15 cellular contexts compared by ENCODE assay signal in the genomic region with DNA sequence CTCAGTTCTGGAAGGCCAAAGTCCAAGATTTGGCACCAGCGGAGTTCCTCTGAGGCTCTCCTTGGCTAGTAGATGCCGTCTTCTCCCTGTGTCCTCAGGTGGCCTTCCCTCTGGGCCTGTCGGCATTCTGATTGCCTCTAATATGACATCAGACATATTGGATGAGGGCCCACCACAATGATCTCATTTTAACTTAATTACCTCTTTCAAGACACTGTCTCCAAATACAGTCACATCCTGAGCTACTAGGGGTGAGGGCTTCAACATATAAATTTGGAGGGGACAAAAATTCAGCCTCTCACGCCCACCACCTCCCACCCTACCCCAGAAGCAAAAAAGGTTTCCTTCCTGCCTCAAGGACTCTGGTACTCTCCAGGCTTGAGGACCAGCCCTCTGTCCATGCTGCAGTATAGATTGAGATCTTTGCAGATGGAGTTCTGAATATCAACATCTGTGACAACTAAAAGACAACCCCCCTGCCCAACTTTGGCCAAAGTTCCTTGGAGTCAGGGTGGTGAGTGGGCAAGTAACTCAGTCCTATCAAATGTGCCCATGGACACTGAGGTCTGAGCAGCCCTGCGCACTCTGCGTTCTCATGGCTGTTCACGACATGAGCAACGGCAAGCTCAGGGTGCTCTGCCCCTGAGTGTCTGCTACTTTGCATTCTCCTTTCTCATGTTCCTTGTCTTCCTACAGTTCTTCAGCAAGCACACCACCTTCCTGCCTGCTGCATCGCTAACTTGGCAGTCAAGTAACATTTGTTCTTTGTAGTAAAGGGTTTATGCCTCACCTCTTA. TPM values are rescaled to one million over a fixed set of nuclear protein-coding genes. Genes with fewer than 3 reads are reported as not detected.
A peak's percentile ranks its signal among the peaks of the same experiment; 100 is the strongest.
DNase-seq lines count a peak whose midpoint lies in the region; ATAC-seq and TF ChIP-seq lines count a peak whose summit lies in the region.
"Had no signal": no experiment of that assay in that cellular context is flagged by ENCODE, and none has a peak within 500 bp of the region (broad histone marks: within the 10 kb centered on the region; RNA-seq: fewer than 3 reads in every experiment).

No MANE protein-coding gene starts in this region.

- POLR2A ChIA-PET in SK-N-SH (lab: Yijun Ruan, JAX): interaction anchor here (1.0 to 2.6 kb wide), 12 partner anchors 8 to 240 kb away, joined by 3 to 15 read pairs (median 5); partner anchors contain the start of gene ABCB8

- no peaks in the 10 kb centered on the region for H3K9me3 ChIP-seq in SK-N-SH
- no peaks in the 10 kb centered on the region for H3K9me3 ChIP-seq in right cardiac atrium (ENCODE audit: control insufficient read depth, low read length)
- H3K9me3 ChIP-seq in skeletal muscle tissue (ENCODE audit: control insufficient read depth in 3 of 3, low read length in 3 of 3): no peaks in the 10 kb centered on the region
- no peaks in the 10 kb centered on the region for H3K9me3 ChIP-seq in effector memory CD4-positive, alpha-beta T cell (ENCODE audit: control insufficient read depth, low read length)
- H3K9me3 ChIP-seq: SJCRH30 had no signal

- no peak; the same call in 1 of the 2 replicates for TF ChIP-seq RAD21 in SK-N-SH (IDR thresholded peaks at IDR 0.05; ENCODE audit: low read length)

- H3K9me2 ChIP-seq in SK-N-SH: no peaks in the 10 kb centered on the region

- no peak for TF ChIP-seq CTCF in SK-N-SH (IDR thresholded peaks at IDR 0.05)

- WGBS in SK-N-SH (ENCODE audit: low lambda C conversion rate): 45% methylated on average over 9 of the region's 9 CpGs
- WGBS in right cardiac atrium: 59% methylated on average over 9 of the region's 9 CpGs

- H3K9ac ChIP-seq in SK-N-SH (no peak overlapping the region), skeletal muscle tissue (ENCODE audit: low read depth in 1 of 3, low read length in 3 of 3) (peak overlapping the region in 1 of 3 donors; percentile 68)

- H3K79me2 ChIP-seq in SK-N-SH (ENCODE audit: insufficient read depth): no peaks in the 10 kb centered on the region

- H3K4me3 ChIP-seq in SK-N-SH (ENCODE audit: low read depth in 2 of 2, low read length in 1 of 2) (no peak overlapping the region), right cardiac atrium (ENCODE audit: low read length) (no peak overlapping the region), skeletal muscle tissue (ENCODE audit: low read length in 3 of 3) (no peak overlapping the region)
- no peak overlapping the region for H3K4me3 ChIP-seq in effector memory CD4-positive, alpha-beta T cell (ENCODE audit: insufficient read depth, low read depth, low read length, poor library complexity, severe bottlenecking)
- H3K4me3 ChIP-seq: SJCRH30 had no signal

- intact Hi-C loops in right cardiac atrium (cut with DNase I): no loop called here

- DNase-seq in CD1c-positive myeloid dendritic cell (ENCODE audit: extremely low spot score) (peak; percentile 13), SK-N-SH (peak; percentile 62), right cardiac atrium (peak; percentile 84 to 89 (median 89)), NCI-H526 treated with DMSO at 0.1 percent for 48 hours (lab: John Stamatoyannopoulos, UW) (no peak), amniotic stem cell (lab: John Stamatoyannopoulos, UW) (no peak), DMS79 treated with DMSO at 0.1 percent for 48 hours (lab: John Stamatoyannopoulos, UW) (no peak)
- DNase-seq in effector memory CD4-positive, alpha-beta T cell: no peak
- DNase-seq: CD8-positive, alpha-beta memory T cell; central memory CD4-positive, alpha-beta T cell; NCI-H446 treated with DMSO at 0.1 percent for 48 hours; posterior cingulate gyrus had no signal

- H3K27me3 ChIP-seq in SK-N-SH (ENCODE audit: insufficient read depth): no peaks in the 10 kb centered on the region
- H3K27me3 ChIP-seq in right cardiac atrium (ENCODE audit: control insufficient read depth, insufficient read depth): no peaks in the 10 kb centered on the region
- H3K27me3 ChIP-seq in skeletal muscle tissue (ENCODE audit: control insufficient read depth in 3 of 3, insufficient read depth in 3 of 3, low read length in 3 of 3): peaks cover 0 to 7% (median 0%) of the 10 kb centered on the region in 3 donors
- no peaks in the 10 kb centered on the region for H3K27me3 ChIP-seq in effector memory CD4-positive, alpha-beta T cell (replicated peaks; ENCODE audit: control insufficient read depth, insufficient read depth, low read length, poor library complexity, severe bottlenecking)

- H4K20me1 ChIP-seq in SK-N-SH (ENCODE audit: insufficient read depth): no peaks in the 10 kb centered on the region

- peak overlapping the region; percentile 22 for H3K4me2 ChIP-seq in SK-N-SH

- H3K36me3 ChIP-seq in SK-N-SH (replicated peaks in 1 of 2; ENCODE audit: control insufficient read depth in 1 of 2, insufficient read depth in 2 of 2, low read length in 1 of 2): no peaks in the 10 kb centered on the region
- H3K36me3 ChIP-seq in skeletal muscle tissue (ENCODE audit: control insufficient read depth in 3 of 3, insufficient read depth in 3 of 3, low read length in 3 of 3): no peaks in the 10 kb centered on the region
- H3K36me3 ChIP-seq in effector memory CD4-positive, alpha-beta T cell (ENCODE audit: control insufficient read depth, insufficient read depth, low read length): no peaks in the 10 kb centered on the region
- H3K36me3 ChIP-seq: SJCRH30 had no signal

- H3K4me1 ChIP-seq in SK-N-SH (ENCODE audit: control insufficient read depth in 1 of 2, insufficient read depth in 2 of 2, low read depth in 1 of 2, low read length in 1 of 2) (peaks cover 19 to 61% of the 10 kb centered on the region in 2 experiments; a peak in 3 of 4 replicates), right cardiac atrium (ENCODE audit: control insufficient read depth, insufficient read depth, low read length) (peaks cover 21% of the 10 kb centered on the region), skeletal muscle tissue (ENCODE audit: control insufficient read depth in 3 of 3, insufficient read depth in 3 of 3, low read length in 3 of 3) (peaks cover 16 to 33% (median 20%) of the 10 kb centered on the region in 3 donors)
- no peaks in the 10 kb centered on the region for H3K4me1 ChIP-seq in effector memory CD4-positive, alpha-beta T cell (ENCODE audit: control insufficient read depth, insufficient read depth, low read length, poor library complexity, severe bottlenecking)

- CTCF ChIA-PET in SK-N-SH (lab: Yijun Ruan, JAX): interaction anchor here (0.7 to 12.3 kb wide), 31 partner anchors 10 to 340 kb away, joined by 3 to 136 read pairs (median 8); partner anchors contain the start of gene AOC1

- H2AFZ ChIP-seq in SK-N-SH (ENCODE audit: low read depth): peak overlapping the region; percentile 58; the same call in 1 of the 2 replicates

- H3K27ac ChIP-seq in SK-N-SH (ENCODE audit: low read depth in 2 of 2, low read length in 1 of 2) (peak overlapping the region; percentile 47 to 100; a peak in 3 of 4 replicates), right cardiac atrium (ENCODE audit: low read length) (peak overlapping the region; percentile 57), skeletal muscle tissue (ENCODE audit: low read depth, low read length) (peak overlapping the region; percentile 81)
- no peak overlapping the region for H3K27ac ChIP-seq in effector memory CD4-positive, alpha-beta T cell (ENCODE audit: insufficient read depth, low read length, poor library complexity, severe bottlenecking)
- H3K27ac ChIP-seq: SJCRH30 had no signal

- peak; percentile 75 to 83 for ATAC-seq in right cardiac atrium
- ATAC-seq: left colon had no signal

- TF ChIP-seq EP300 in SK-N-SH (IDR thresholded peaks at IDR 0.05; ENCODE audit: borderline replicate concordance in 1 of 2, low read depth in 1 of 2, low read length in 1 of 2): peak; percentile 35 to 87; a peak in 3 of 4 replicates

- no peaks in the 10 kb centered on the region for H3F3A ChIP-seq in SK-N-SH (replicated peaks; ENCODE audit: insufficient read depth)

TF ChIP-seq in SK-N-SH, 30 proteins besides CTCF, POLR2A, EP300 and RAD21 (continues in another document):
- no peak for TF ChIP-seq RXRA (IDR thresholded peaks at IDR 0.05; ENCODE audit: borderline replicate concordance, low read depth)
- TF ChIP-seq NRF1 (IDR thresholded peaks at IDR 0.05; ENCODE audit: low read depth, low read length): no peak
- no peak for TF ChIP-seq TAF1 (IDR thresholded peaks at IDR 0.05; ENCODE audit: borderline replicate concordance, low read depth, low read length)
- no peak for TF ChIP-seq ELF1 (IDR thresholded peaks at IDR 0.05)
- peak; percentile 62; the same call in 1 of the 2 replicates for TF ChIP-seq FOXJ3 (CRISPR knock-in tag; IDR thresholded peaks at IDR 0.05)
- no peak for TF ChIP-seq EZH2phosphoT487 (IDR thresholded peaks at IDR 0.05; ENCODE audit: borderline replicate concordance, low read depth)
- peak; percentile 56 for TF ChIP-seq GATA2 (CRISPR knock-in tag; IDR thresholded peaks at IDR 0.05)
- TF ChIP-seq NFIC (IDR thresholded peaks at IDR 0.05; ENCODE audit: borderline replicate concordance): peak; percentile 56
- peak; percentile 63; the same call in 1 of the 2 replicates for TF ChIP-seq MXI1 (IDR thresholded peaks at IDR 0.05; ENCODE audit: low read depth, low read length)
- TF ChIP-seq RCOR1 (IDR thresholded peaks at IDR 0.05; ENCODE audit: low read length): peak; percentile 61; the same call in 1 of the 2 replicates
- TF ChIP-seq TCF12 (IDR thresholded peaks at IDR 0.05): peak; percentile 34; the same call in 1 of the 2 replicates
- no peak for TF ChIP-seq MAX (IDR thresholded peaks at IDR 0.05; ENCODE audit: low read depth)
- no peak for TF ChIP-seq RFX5 (IDR thresholded peaks at IDR 0.05; ENCODE audit: low read length)

RNA-seq across cellular contexts. Expression of gene TMEM176B, which starts 11.5 kb away (rescaled TPM):
- polyA plus RNA-seq in SK-N-SH (2012; rRNA removed): 0.15 TPM in 1 of 2 replicates, not detected in the other
- polyA plus RNA-seq in SK-N-SH (2012; cell fraction: cytosol; rRNA removed): 0.06 and 0.25 TPM in 2 replicates
- polyA plus RNA-seq in SK-N-SH (2012; cell fraction: nucleus; rRNA removed): 0.14 TPM in 2 replicates
- 100 to 1,000 TPM; 101 to 344 (median 237) TPM for total RNA-seq in right cardiac atrium
- polyA plus RNA-seq in right cardiac atrium: 114 TPM
- total RNA-seq in skeletal muscle tissue: 18.3 TPM
- total RNA-seq: SJCRH30 had no signal
- polyA plus RNA-seq: CD8-positive, alpha-beta memory T cell had no signal

RNA-seq across cellular contexts. Expression of gene TMEM176A, which starts 11.9 kb away (rescaled TPM):
- polyA plus RNA-seq in SK-N-SH (2012; rRNA removed) (not detected in 2 replicates), right cardiac atrium (51.6 TPM)
- polyA plus RNA-seq in SK-N-SH (2012; cell fraction: cytosol; rRNA removed): not detected in 2 replicates
- polyA plus RNA-seq in SK-N-SH (2012; cell fraction: nucleus; rRNA removed): not detected in 2 replicates
- total RNA-seq in right cardiac atrium (100 to 1,000 TPM in 2 of 4 donors, 10 to 100 TPM in 2; 50.8 to 167 (median 126) TPM), skeletal muscle tissue (11.0 TPM)
- total RNA-seq: activated T-helper 2 cell treated with anti-CD3 and anti-CD28 coated beads, Interferon-gamma antibody, Interleukin-2, Interleukin-4, amounts not matched to agents 10 μg/mL and 5 μg/mL and 100 μg/mL, durations not matched to agents 14 hours and 24 hours and 36 hours; SJCRH30 had no signal
- polyA plus RNA-seq: CD8-positive, alpha-beta memory T cell had no signal

RNA-seq across cellular contexts. Expression of gene GIMAP5, which starts 51.5 kb away (rescaled TPM):
- not detected in 2 replicates for polyA plus RNA-seq in SK-N-SH (2012; rRNA removed)
- polyA plus RNA-seq in SK-N-SH (2012; cell fraction: cytosol; rRNA removed): not detected in 2 replicates
- polyA plus RNA-seq in SK-N-SH (2012; cell fraction: nucleus; rRNA removed): not detected in 2 replicates
- total RNA-seq in right cardiac atrium: 10 to 100 TPM in 3 of 4 donors, 1 to 10 TPM in 1; 9.3 to 24.2 (median 11.1) TPM
- polyA plus RNA-seq in right cardiac atrium: 22.3 TPM
- total RNA-seq in skeletal muscle tissue: 21.4 TPM
- total RNA-seq: SJCRH30 had no signal

Comparison
In these comparisons a context has a peak if more than half of its experiments do, and no peak if none do; other contexts are left out.
1. DNase-seq: peak in CD1c-positive myeloid dendritic cell (single experiment), SK-N-SH (single experiment) and right cardiac atrium (3 of 3); none in NCI-H526 treated with DMSO at 0.1 percent for 48 hours (single experiment), amniotic stem cell (single experiment), DMS79 treated with DMSO at 0.1 percent for 48 hours (single experiment) and effector memory CD4-positive, alpha-beta T cell (0 of 3).